16 cellular contexts compared by ENCODE assay signal in the genomic region with DNA sequence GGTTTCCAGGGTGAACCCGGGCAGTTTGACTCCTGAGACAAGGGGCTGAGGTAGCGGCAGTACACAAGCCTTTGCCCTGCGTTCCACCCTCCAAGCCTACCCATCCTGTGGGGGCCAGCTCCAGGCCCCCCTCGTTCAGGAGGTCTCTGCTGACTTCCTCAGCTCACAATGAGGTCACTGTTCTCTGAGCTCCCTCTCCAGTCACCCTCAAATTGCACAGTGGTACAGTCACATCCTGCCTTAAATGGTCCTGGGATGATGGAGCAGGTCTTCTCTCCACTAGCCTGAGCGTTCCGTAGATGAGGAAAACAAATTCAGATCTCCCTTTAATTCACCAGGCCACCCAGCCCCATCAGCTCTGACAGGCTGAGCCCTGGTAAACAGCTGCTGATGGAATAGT.
DNase-seq lines count a peak whose midpoint lies in the region; ATAC-seq, FAIRE-seq and TF ChIP-seq lines count a peak whose summit lies in the region.
"Had no signal": no experiment of that assay in that cellular context is flagged by ENCODE, and none has a peak within 500 bp of the region (broad histone marks: within the 10 kb centered on the region; RNA-seq: fewer than 3 reads in every experiment).

No MANE protein-coding gene starts in this region.

- no peak overlapping the region for H3K27ac Mint-ChIP-seq in activated CD8-positive, alpha-beta memory T cell treated with anti-CD3 and anti-CD28 coated beads, Interleukin-2, amount 10 ng/mL, durations not matched to agents 7 days and 5 days
- H3K27ac Mint-ChIP-seq: WTC11 had no signal

- no peak overlapping the region for H3K14ac ChIP-seq in H1 (ENCODE audit: insufficient read length)

- ATAC-seq in activated CD8-positive, alpha-beta memory T cell treated with anti-CD3 and anti-CD28 coated beads, Interleukin-2, amount 10 ng/mL, durations not matched to agents 7 days and 5 days: peak; percentile 66
- ATAC-seq in psoas muscle: peak in 1 of 4 donors; percentile 31
- ATAC-seq: K562, WTC11 had no signal

- H3K36me3 ChIP-seq in H1 (ENCODE audit: control insufficient read depth in 2 of 4, insufficient read depth in 4 of 4, low read length in 3 of 4) (no peaks in the 10 kb centered on the region), psoas muscle (ENCODE audit: insufficient read depth in 1 of 2, low read depth in 1 of 2) (no peaks in the 10 kb centered on the region)

- no peak overlapping the region for H2BK120ac ChIP-seq in H1 (replicated peaks; ENCODE audit: low read depth, low read length)

- DNase-seq in activated CD8-positive, alpha-beta memory T cell treated with anti-CD3 and anti-CD28 coated beads, Interleukin-2, amount 10 ng/mL, durations not matched to agents 7 days and 5 days: peak; percentile 54
- DNase-seq in activated CD8-positive, alpha-beta memory T cell treated with anti-CD3 and anti-CD28 coated beads, Interleukin-2, amount 50 U/mL, for 4 hours: no peak
- DNase-seq in RCC 7860 (ENCODE audit: low spot score) (peak; percentile 59), H1 (ENCODE audit: low read depth in 1 of 2, low spot score in 2 of 2) (no peak), psoas muscle (no peak), amygdala (lab: John Stamatoyannopoulos, UW) (no peak), AML-193 (lab: John Stamatoyannopoulos, UW) (no peak), SW 1271 (lab: John Stamatoyannopoulos, UW) (no peak)
- DNase-seq: effector CD4-positive, alpha-beta T cell; midbrain; NCI-H2171 treated with DMSO at 0.1 percent for 48 hours; retina; RPMI8226 had no signal

- H3K23ac ChIP-seq in H1 (ENCODE audit: insufficient read length): no peak overlapping the region

- H2BK5ac ChIP-seq in H1 (ENCODE audit: low read depth, low read length): no peak overlapping the region

- H3K27me3 Mint-ChIP-seq in activated CD8-positive, alpha-beta memory T cell treated with anti-CD3 and anti-CD28 coated beads, Interleukin-2, amount 10 ng/mL, durations not matched to agents 7 days and 5 days: no peaks in the 10 kb centered on the region

- H2BK12ac ChIP-seq in H1 (ENCODE audit: low read depth, low read length): no peak overlapping the region

- no peak overlapping the region for H4K91ac ChIP-seq in H1 (replicated peaks; ENCODE audit: insufficient read length, low read length)

- H3K27ac ChIP-seq in H1 (ENCODE audit: low read depth, low read length) (no peak overlapping the region), psoas muscle (peak overlapping the region; percentile 41)

- H3K4me1 ChIP-seq in H1 (replicated peaks in 1 of 4; ENCODE audit: control insufficient read depth in 3 of 4, insufficient read depth in 4 of 4, low read length in 3 of 4): peaks cover 7 to 14% (median 10%) of the 10 kb centered on the region in 4 experiments
- peaks cover 57% of the 10 kb centered on the region for H3K4me1 ChIP-seq in psoas muscle

- no peaks in the 10 kb centered on the region for H3K9me3 Mint-ChIP-seq in activated CD8-positive, alpha-beta memory T cell treated with anti-CD3 and anti-CD28 coated beads, Interleukin-2, amount 10 ng/mL, durations not matched to agents 7 days and 5 days (ENCODE audit: low read depth)
- H3K9me3 Mint-ChIP-seq: WTC11 had no signal

- no peak overlapping the region for H4K8ac ChIP-seq in H1 (ENCODE audit: extremely low read depth, insufficient read depth, low read length)

- no peak for TF ChIP-seq CTCF in H1 (IDR thresholded peaks at IDR 0.05; ENCODE audit: control extremely low read depth in 1 of 3, insufficient read depth in 1 of 3, low read depth in 1 of 3, low read length in 3 of 3)
- TF ChIP-seq CTCF in psoas muscle (IDR thresholded peaks at IDR 0.05): no peak

- H3K9me3 ChIP-seq in H1 (ENCODE audit: insufficient read depth in 2 of 2, low read depth in 1 of 2, low read length in 1 of 2) (no peaks in the 10 kb centered on the region), psoas muscle (no peaks in the 10 kb centered on the region)

- H3K4me3 Mint-ChIP-seq in activated CD8-positive, alpha-beta memory T cell treated with anti-CD3 and anti-CD28 coated beads, Interleukin-2, amount 10 ng/mL, durations not matched to agents 7 days and 5 days: no peak overlapping the region
- H3K4me3 Mint-ChIP-seq: WTC11 had no signal

- no peak overlapping the region for H2BK20ac ChIP-seq in H1 (ENCODE audit: low read length)

- H3K23me2 ChIP-seq in H1 (ENCODE audit: low read depth, low read length): no peaks in the 10 kb centered on the region; the same call in 1 of the 2 replicates

- TF ChIP-seq POLR2A in H1 (IDR thresholded peaks at IDR 0.05; ENCODE audit: control extremely low read depth in 1 of 2, low read depth in 2 of 2, low read length in 2 of 2): no peak

- 84% methylated on average over 6 of the region's 6 CpGs; no CpG with 5 or more reads in 1 of the 2 experiments for WGBS in H1 (ENCODE audit: extremely low coverage in 1 of 2, insufficient coverage in 1 of 2, insufficient read length in 1 of 2, insufficient replicate concordance in 2 of 2, low coverage in 1 of 2, low lambda C conversion rate in 2 of 2, missing lambda C conversion rate in 1 of 2), 2 experiments
- 74 to 82% (median 82%) methylated on average over 6 of the region's 6 CpGs for WGBS in psoas muscle, 3 donors

- intact Hi-C loops in psoas muscle (cut with DNase I): no loop called here

- no peaks in the 10 kb centered on the region for H3K79me1 ChIP-seq in H1 (ENCODE audit: low read depth, low read length)

- FAIRE-seq in RCC 7860 (lab: Jason Lieb, UNC) (no peak), H1 (lab: Jason Lieb, UNC) (no peak)
- FAIRE-seq: G401.6, K562 had no signal

- H3K36me3 Mint-ChIP-seq in activated CD8-positive, alpha-beta memory T cell treated with anti-CD3 and anti-CD28 coated beads, Interleukin-2, amount 10 ng/mL, durations not matched to agents 7 days and 5 days: no peaks in the 10 kb centered on the region
- H3K36me3 Mint-ChIP-seq: WTC11 had no signal

- H4K5ac ChIP-seq in H1 (ENCODE audit: insufficient read length, low read depth, low read length): no peak overlapping the region

- H3K18ac ChIP-seq in H1 (ENCODE audit: extremely low read depth, low read length): no peak overlapping the region

- POLR2A ChIA-PET in H1 (lab: Charles Lee; ENCODE audit: partially characterized antibody): interaction anchor here (1.5 kb wide), 1 partner anchor 42 kb away, joined by 3 read pairs; no protein-coding TSS in a partner anchor

- CTCF ChIA-PET in activated CD8-positive, alpha-beta memory T cell treated with anti-CD3 and anti-CD28 coated beads, Interleukin-2, amount 10 ng/mL, durations not matched to agents 7 days and 5 days (lab: Charles Lee): interaction anchor here (2.1 to 4.3 kb wide), 4 partner anchors 9 to 18 kb away, joined by 8 to 31 read pairs (median 12); no protein-coding TSS in a partner anchor
- CTCF ChIA-PET in H1 (lab: Charles Lee; ENCODE audit: partially characterized antibody): interaction anchor here (1.0 to 11.3 kb wide), 14 partner anchors 11 to 279 kb away, joined by 3 to 237 read pairs (median 5); partner anchors contain the start of gene SH3PXD2A

- no peak overlapping the region for H3K56ac ChIP-seq in H1 (replicated peaks; ENCODE audit: insufficient read length, low read depth, low read length)

- H3K27me3 ChIP-seq in H1 (replicated peaks in 1 of 4; ENCODE audit: control insufficient read depth in 3 of 4, extremely low read depth in 1 of 4, insufficient read depth in 3 of 4, low read length in 3 of 4) (no peaks in the 10 kb centered on the region), psoas muscle (ENCODE audit: insufficient read depth in 3 of 3, low read length in 2 of 3) (no peaks in the 10 kb centered on the region)

- no peak overlapping the region for H3K4me3 ChIP-seq in H1 (ENCODE audit: extremely low read depth in 1 of 4, insufficient read depth in 2 of 4, low read depth in 3 of 4, low read length in 4 of 4)
- H3K4me3 ChIP-seq in psoas muscle: no peak overlapping the region
- H3K4me3 ChIP-seq: K562 had no signal

- no peak overlapping the region for H3K9ac ChIP-seq in H1 (replicated peaks in 1 of 4; ENCODE audit: extremely low read depth in 1 of 4, low read depth in 3 of 4, low read length in 3 of 4)

- no peak overlapping the region for H2AK5ac ChIP-seq in H1 (ENCODE audit: low read depth, low read length)

- H2AFZ ChIP-seq in H1 (ENCODE audit: low read length): no peak overlapping the region

- H2BK15ac ChIP-seq in H1 (ENCODE audit: low read length): 0 out of 2 replicates have a peak overlapping the region, but pooled peaks have one; percentile 93

- TF ChIP-seq EP300 in H1 (IDR thresholded peaks at IDR 0.05; ENCODE audit: borderline replicate concordance in 1 of 2, low read depth in 2 of 2, low read length in 2 of 2): no peak

- TF ChIP-seq RAD21 in H1 (IDR thresholded peaks at IDR 0.05 in 1 of 2, conservative IDR thresholded peaks at IDR 0.05 in 1 of 2; ENCODE audit: low read depth in 2 of 2, low read length in 2 of 2): no peak

- peaks cover 59% of the 10 kb centered on the region for H3K4me1 Mint-ChIP-seq in activated CD8-positive, alpha-beta memory T cell treated with anti-CD3 and anti-CD28 coated beads, Interleukin-2, amount 10 ng/mL, durations not matched to agents 7 days and 5 days

- H3K4ac ChIP-seq in H1 (replicated peaks; ENCODE audit: insufficient read length, low read depth, low read length): no peak overlapping the region

- H3K4me2 ChIP-seq in H1 (ENCODE audit: insufficient read depth in 1 of 2, low read depth in 2 of 2, low read length in 2 of 2): no peak overlapping the region

- no peaks in the 10 kb centered on the region for H4K20me1 ChIP-seq in H1 (replicated peaks in 1 of 2; ENCODE audit: control insufficient read depth in 1 of 2, insufficient read depth in 2 of 2, low read length in 2 of 2)

- H3K79me2 ChIP-seq in H1 (ENCODE audit: control insufficient read depth in 1 of 2, insufficient read depth in 2 of 2, low read length in 2 of 2): no peaks in the 10 kb centered on the region

TF ChIP-seq in H1, 55 proteins besides CTCF, POLR2A, EP300 and RAD21:
- TF ChIP-seq SP1 (IDR thresholded peaks at IDR 0.05; ENCODE audit: low read depth, low read length): no peak
- TF ChIP-seq TAF7 (optimal IDR thresholded peaks at IDR 0.05; ENCODE audit: borderline replicate concordance, low read depth, low read length): no peak
- TF ChIP-seq SP4 (IDR thresholded peaks at IDR 0.05; ENCODE audit: low read length): no peak
- no peak for TF ChIP-seq POU5F1 (IDR thresholded peaks at IDR 0.05; ENCODE audit: low read depth, low read length)
- TF ChIP-seq GABPA (IDR thresholded peaks at IDR 0.05; ENCODE audit: borderline replicate concordance, insufficient read depth, low read length): no peak
- TF ChIP-seq TCF12 (IDR thresholded peaks at IDR 0.05; ENCODE audit: low read depth, low read length): no peak
- no peak for TF ChIP-seq TBP (IDR thresholded peaks at IDR 0.05; ENCODE audit: low read depth, low read length)
- TF ChIP-seq CBX5 (IDR thresholded peaks at IDR 0.05; ENCODE audit: low read depth, low read length): no peak

Comparison
In these comparisons a context has a peak if more than half of its experiments do, and no peak if none do; other contexts are left out.
1. DNase-seq: peak in activated CD8-positive, alpha-beta memory T cell treated with anti-CD3 and anti-CD28 coated beads, Interleukin-2, amount 10 ng/mL, durations not matched to agents 7 days and 5 days (single experiment) and RCC 7860 (single experiment); none in activated CD8-positive, alpha-beta memory T cell treated with anti-CD3 and anti-CD28 coated beads, Interleukin-2, amount 50 U/mL, for 4 hours (single experiment), H1 (0 of 2), psoas muscle (0 of 2), amygdala (0 of 56), AML-193 (0 of 2) and SW 1271 (0 of 2).